10 cellular contexts compared by ENCODE assay signal in genomic region chr10:80413152-80413996, GRCh38. TPM values are rescaled to one million over a fixed set of nuclear protein-coding genes. Genes with fewer than 3 reads are reported as not detected.
DNase-seq lines count a peak whose midpoint lies in the region; ATAC-seq, FAIRE-seq and TF ChIP-seq lines count a peak whose summit lies in the region.
"Had no signal": no experiment of that assay in that cellular context is flagged by ENCODE, and none has a peak within 500 bp of the region (broad histone marks: within the 10 kb centered on the region; RNA-seq: fewer than 3 reads in every experiment).

No MANE protein-coding gene starts in this region.

- in situ Hi-C loops in IMR-90 (cut with MboI; ENCODE audit: low sequenced_read_pairs), result no loop called here

- FAIRE-seq in bronchial epithelial cell (lab: Jason Lieb, UNC), result peak; percentile 85
- FAIRE-seq: H1 had no signal

- H3K36me3 ChIP-seq in IMR-90 (ENCODE audit: control insufficient read depth, insufficient read depth, low read length) (no peaks in the 10 kb centered on the region), bronchial epithelial cell (ENCODE audit: control insufficient read depth, insufficient read depth, low read length) (no peaks in the 10 kb centered on the region), lung (ENCODE audit: control insufficient read depth in 2 of 2, insufficient read depth in 2 of 2, low read length in 2 of 2) (no peaks in the 10 kb centered on the region)

- no peaks in the 10 kb centered on the region for H4K20me1 ChIP-seq in IMR-90 (ENCODE audit: insufficient read depth, low read length)

- H3K4me1 ChIP-seq in IMR-90 (ENCODE audit: control insufficient read depth, insufficient read depth, low read length) (peaks cover 3% of the 10 kb centered on the region; the same call in 1 of the 2 replicates), lung (ENCODE audit: control insufficient read depth in 2 of 2, insufficient read depth in 2 of 2, low read length in 2 of 2) (peaks cover 22 to 28% of the 10 kb centered on the region in 2 donors)

- H4K91ac ChIP-seq in IMR-90 (ENCODE audit: insufficient read depth, low read depth, low read length), result no peak overlapping the region

- CTCF ChIA-PET in AG04449 (lab: Yijun Ruan, JAX), result interaction anchor here (1.0 kb wide), 1 partner anchor 30 kb away, joined by 4 read pairs; no protein-coding TSS in a partner anchor
- CTCF ChIA-PET in IMR-90 (lab: Yijun Ruan, JAX), result no interaction called here

- no peak overlapping the region for H3K23ac ChIP-seq in IMR-90 (ENCODE audit: low read depth, low read length)

- POLR2A ChIA-PET in AG04449 (lab: Yijun Ruan, JAX) (no interaction called here), IMR-90 (lab: Charles Lee; ENCODE audit: unreplicated experiment) (interaction anchor here (0.6 kb wide), 1 partner anchor 263 kb away, joined by 3 read pairs; no protein-coding TSS in a partner anchor)

- no peak overlapping the region; the same call in 1 of the 2 replicates for H3K18ac ChIP-seq in IMR-90 (ENCODE audit: low read depth, low read length)

- peaks cover 12% of the 10 kb centered on the region for H3K27me3 ChIP-seq in IMR-90 (ENCODE audit: control insufficient read depth, insufficient read depth, low read length)
- no peaks in the 10 kb centered on the region for H3K27me3 ChIP-seq in bronchial epithelial cell (ENCODE audit: control insufficient read depth, insufficient read depth, low read length)
- H3K27me3 ChIP-seq in lung (ENCODE audit: control insufficient read depth, insufficient read depth), result no peaks in the 10 kb centered on the region

- dilution Hi-C loops in IMR-90 (cut with HindIII; ENCODE audit: low sequenced_read_pairs, unreplicated experiment), result no loop called here

- H3K4me2 ChIP-seq in IMR-90 (ENCODE audit: low read depth, low read length), result peak overlapping the region; percentile 35; the same call in 1 of the 2 replicates

- H3K14ac ChIP-seq in IMR-90 (replicated peaks; ENCODE audit: low read depth, low read length), result no peak overlapping the region

- TF ChIP-seq POLR2A in IMR-90 (IDR thresholded peaks at IDR 0.05; ENCODE audit: low read depth, low read length), result no peak

- no peak overlapping the region for H4K5ac ChIP-seq in IMR-90 (ENCODE audit: low read depth, low read length)

- peaks cover 3% of the 10 kb centered on the region; the same call in 1 of the 2 replicates for H3K9me1 ChIP-seq in IMR-90 (ENCODE audit: insufficient read depth, low read length)

- peak; percentile 19 for DNase-seq in AG04449 (ENCODE audit: low read depth, low spot score)
- peak; percentile 44 for DNase-seq in IMR-90
- DNase-seq in bronchial epithelial cell (ENCODE audit: low read depth), result peak; percentile 94
- no peak for DNase-seq in lung (ENCODE audit: low spot score)
- no peak for DNase-seq in NCI-H128 (lab: John Stamatoyannopoulos, UW; ENCODE audit: unreplicated experiment)
- no peak for DNase-seq in NCI-H2196 treated with DMSO at 0.1 percent for 48 hours (lab: John Stamatoyannopoulos, UW; ENCODE audit: unreplicated experiment)
- no peak for DNase-seq in NCI-H146 treated with DMSO at 0.1 percent for 48 hours (lab: John Stamatoyannopoulos, UW; ENCODE audit: unreplicated experiment)
- DNase-seq: NCI-H226 had no signal

- H4K8ac ChIP-seq in IMR-90 (ENCODE audit: low read depth in 2 of 2, low read length in 2 of 2), result no peak overlapping the region; a peak in 1 of 4 replicates

- TF ChIP-seq RAD21 in IMR-90 (IDR thresholded peaks at IDR 0.05; ENCODE audit: low read length), result no peak

- peak overlapping the region; percentile 54 for H2AFZ ChIP-seq in IMR-90 (replicated peaks; ENCODE audit: low read length, poor library complexity)

- H3K4me3 ChIP-seq in AG04449 (ENCODE audit: low read depth, low read length) (no peak overlapping the region), IMR-90 (ENCODE audit: insufficient read depth, low read depth, low read length) (no peak overlapping the region), bronchial epithelial cell (ENCODE audit: low read depth, low read length) (peak overlapping the region; percentile 13), lung (no peak overlapping the region)

- H2AK9ac ChIP-seq in IMR-90 (replicated peaks; ENCODE audit: low read depth, low read length, poor library complexity), result no peak overlapping the region

- H2BK15ac ChIP-seq in IMR-90 (ENCODE audit: low read depth, low read length), result no peak overlapping the region

- no peak for TF ChIP-seq CTCF in AG04449 (IDR thresholded peaks at IDR 0.05; ENCODE audit: insufficient read depth, low read length, missing control alignments)
- TF ChIP-seq CTCF in IMR-90 (conservative IDR thresholded peaks at IDR 0.05; ENCODE audit: low read depth, low read length), result no peak
- no peak for TF ChIP-seq CTCF in bronchial epithelial cell (IDR thresholded peaks at IDR 0.05; ENCODE audit: insufficient read depth, low read length, severe bottlenecking)
- TF ChIP-seq CTCF in lung (IDR thresholded peaks at IDR 0.05; ENCODE audit: control extremely low read depth, extremely low read depth), result no peak

- intact Hi-C loops in IMR-90 (cut with micrococcal nuclease), result no loop called here

- H3K9me3 ChIP-seq in IMR-90 (ENCODE audit: control insufficient read depth, insufficient read depth, low read length), result no peaks in the 10 kb centered on the region
- H3K9me3 ChIP-seq in lung (ENCODE audit: control insufficient read depth in 2 of 2, insufficient read depth in 1 of 2, low read length in 1 of 2), result no peaks in the 10 kb centered on the region

- no peak overlapping the region for H2BK5ac ChIP-seq in IMR-90 (ENCODE audit: low read depth, low read length, poor library complexity, severe bottlenecking)

- no peaks in the 10 kb centered on the region for H3K79me1 ChIP-seq in IMR-90 (ENCODE audit: low read depth in 1 of 2, low read length in 2 of 2)

- BruUV-seq in IMR-90 (replicated peaks; lab: Mats Ljungman, UMichigan), result no TSS peak

- peak overlapping the region; percentile 28 for H3K27ac ChIP-seq in IMR-90 (ENCODE audit: insufficient read depth, low read length)
- H3K27ac ChIP-seq in lung (ENCODE audit: low read depth in 1 of 2, low read length in 1 of 2), result peak overlapping the region; percentile 0 to 76

- H3K56ac ChIP-seq in IMR-90 (ENCODE audit: extremely low read depth, insufficient read depth, low read length), result no peak overlapping the region

- H3K9ac ChIP-seq in IMR-90 (ENCODE audit: low read depth, low read length), result no peak overlapping the region

- WGBS in IMR-90 (ENCODE audit: extremely low coverage in 2 of 2, insufficient read length in 1 of 2), 2 experiments, result 12% methylated on average over 7 of the region's 13 CpGs; no CpG with 5 or more reads in 1 of the 2 experiments
- 66 to 69% methylated on average over 13 of the region's 13 CpGs for WGBS in lung, 2 donors

- H2BK20ac ChIP-seq in IMR-90 (ENCODE audit: low read depth, low read length), result no peak overlapping the region

- no peak overlapping the region for H3K4ac ChIP-seq in IMR-90 (ENCODE audit: low read depth, low read length)

- no peak overlapping the region for H2BK120ac ChIP-seq in IMR-90 (ENCODE audit: low read depth, low read length)

- no peak overlapping the region for H2AK5ac ChIP-seq in IMR-90 (ENCODE audit: low read depth, low read length)

- ATAC-seq in IMR-90 (ENCODE audit: low read depth) (peak; percentile 74), lung (ENCODE audit: insufficient read depth, low FRiP score) (no peak), HG02885 (IDR thresholded peaks at IDR 0.05; ENCODE audit: poor library complexity, unreplicated experiment) (no peak)

TF ChIP-seq in IMR-90, 13 proteins besides CTCF, POLR2A, EP300 and RAD21:
- TF ChIP-seq RFX5 (IDR thresholded peaks at IDR 0.05; ENCODE audit: low read depth, low read length), result peak; percentile 34; the same call in 1 of the 2 replicates
- no peak for TF ChIP-seq NFE2L2 (IDR thresholded peaks at IDR 0.05; ENCODE audit: low read depth, low read length)

RNA-seq across cellular contexts. Expression of gene PRXL2A, which starts 5.0 kb away (rescaled TPM):
- total RNA-seq in IMR-90 (2012; rRNA removed), result 0.90 and 1.1 TPM in 2 replicates
- polyA plus RNA-seq in IMR-90 (2012; rRNA removed), result 0.60 and 0.92 TPM in 2 replicates
- 0.19 and 0.36 TPM in 2 replicates for polyA plus RNA-seq in IMR-90 (2012; cell fraction: cytosol; rRNA removed)
- polyA plus RNA-seq in IMR-90 (2012; cell fraction: nucleus; rRNA removed; ENCODE audit: low replicate concordance), result 0.10 and 0.17 TPM in 2 replicates
- total RNA-seq in bronchial epithelial cell, result 24.5 and 50.3 TPM in 2 replicates
- total RNA-seq in lung, result 10 to 100 TPM; 42.8 to 59.5 TPM
- 10 to 100 TPM; 18.2 to 31.2 TPM for polyA plus RNA-seq in lung

RNA-seq across cellular contexts. Expression of gene TSPAN14, which starts 40.7 kb away (rescaled TPM):
- total RNA-seq in IMR-90 (2012; rRNA removed) (13.3 and 18.5 TPM in 2 replicates), bronchial epithelial cell (21.1 and 30.1 TPM in 2 replicates), lung (100 to 1,000 TPM in 1 of 2 donors, 10 to 100 TPM in 1; 67.3 to 164 TPM)
- polyA plus RNA-seq in IMR-90 (2012; rRNA removed) (40.6 and 43.0 TPM in 2 replicates), lung (100 to 1,000 TPM in 1 of 2 donors, 10 to 100 TPM in 1; 40.9 to 187 TPM)
- 55.8 and 57.7 TPM in 2 replicates for polyA plus RNA-seq in IMR-90 (2012; cell fraction: cytosol; rRNA removed)
- 36.3 and 44.3 TPM in 2 replicates for polyA plus RNA-seq in IMR-90 (2012; cell fraction: nucleus; rRNA removed; ENCODE audit: low replicate concordance)

RNA-seq across cellular contexts. Expression of gene DYDC2, which starts 56.8 kb away (rescaled TPM):
- total RNA-seq in IMR-90 (2012; rRNA removed), result not detected in 2 replicates
- not detected in 2 replicates for polyA plus RNA-seq in IMR-90 (2012; rRNA removed)
- polyA plus RNA-seq in IMR-90 (2012; cell fraction: cytosol; rRNA removed), result not detected in 2 replicates
- polyA plus RNA-seq in IMR-90 (2012; cell fraction: nucleus; rRNA removed; ENCODE audit: low replicate concordance), result not detected in 2 replicates
- total RNA-seq in bronchial epithelial cell, result not detected in 2 replicates
- 10 to 100 TPM in 1 of 2 donors, 1 to 10 TPM in 1; 8.6 to 21.7 TPM for total RNA-seq in lung
- 10 to 100 TPM; 17.3 to 24.4 TPM for polyA plus RNA-seq in lung

RNA-seq across cellular contexts. Expression of gene DYDC1, which starts 56.8 kb away (rescaled TPM):
- total RNA-seq in IMR-90 (2012; rRNA removed) (not detected in 2 replicates), bronchial epithelial cell (not detected in 2 replicates), lung (1 to 10 TPM; 2.4 TPM)
- polyA plus RNA-seq in IMR-90 (2012; rRNA removed) (not detected in 2 replicates), lung (1 to 10 TPM; 1.5 TPM)
- not detected in 2 replicates for polyA plus RNA-seq in IMR-90 (2012; cell fraction: cytosol; rRNA removed)
- not detected in 2 replicates for polyA plus RNA-seq in IMR-90 (2012; cell fraction: nucleus; rRNA removed; ENCODE audit: low replicate concordance)
- total RNA-seq: H1 had no signal
- polyA plus RNA-seq: H1 had no signal

Comparison
In these comparisons a context has a peak if more than half of its experiments do, and no peak if none do; other contexts are left out.
1. DNase-seq: peak in AG04449 (single experiment), IMR-90 (single experiment) and bronchial epithelial cell (single experiment); none in lung (single experiment), NCI-H128 (single experiment), NCI-H2196 treated with DMSO at 0.1 percent for 48 hours (single experiment) and NCI-H146 treated with DMSO at 0.1 percent for 48 hours (single experiment).
2. RNA of gene PRXL2A, which starts 5.0 kb away (total RNA-seq): 42.8 to 59.5 TPM in lung and 24.5 to 50.3 TPM in bronchial epithelial cell; 0.90 to 1.1 TPM in IMR-90; every median in the first group is over 10 times any median in the second.